17 cellular contexts compared by ENCODE assay signal in the genomic region with DNA sequence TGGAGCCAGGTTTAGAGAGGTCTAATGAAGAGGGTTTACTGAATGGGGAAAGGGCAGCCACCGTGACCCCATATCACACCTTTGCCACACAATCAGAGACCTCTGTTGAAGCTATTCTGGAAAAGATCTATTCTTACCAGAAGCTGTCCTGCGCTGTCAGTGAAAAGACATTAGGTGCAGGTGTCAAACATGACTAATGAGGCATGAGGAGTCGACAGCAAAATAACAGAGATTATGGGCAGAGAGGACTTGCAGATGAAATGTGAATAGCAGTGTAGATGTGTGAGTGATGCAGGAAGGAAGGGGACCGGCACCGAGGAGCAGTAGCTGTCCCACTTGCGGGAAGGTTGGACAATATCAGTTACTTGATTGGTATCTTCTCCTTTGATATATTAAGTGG.
DNase-seq lines count a peak whose midpoint lies in the region; ATAC-seq and TF ChIP-seq lines count a peak whose summit lies in the region.
"Had no signal": no experiment of that assay in that cellular context is flagged by ENCODE, and none has a peak within 500 bp of the region (broad histone marks: within the 10 kb centered on the region; RNA-seq: fewer than 3 reads in every experiment).

No MANE protein-coding gene starts in this region.

- H3K9me2 ChIP-seq in OCI-LY7 (ENCODE audit: insufficient read depth, low read length) (no peaks in the 10 kb centered on the region), neural cell (ENCODE audit: insufficient read depth, low read length) (no peaks in the 10 kb centered on the region)

- H3K27me3 ChIP-seq in neural cell (ENCODE audit: insufficient read depth, low read depth, low read length) = no peaks in the 10 kb centered on the region

- intact Hi-C loops in OCI-LY7 (cut with micrococcal nuclease; ENCODE audit: unreplicated experiment) = no loop called here

- H3K4me3 ChIP-seq in OCI-LY7 (ENCODE audit: low read depth, low read length, poor library complexity, severe bottlenecking) (no peak overlapping the region), neural cell (ENCODE audit: low read length) (peak overlapping the region; percentile 30)
- H3K4me3 ChIP-seq: HAP-1 had no signal

- TF ChIP-seq EP300 in neural cell (conservative IDR thresholded peaks at IDR 0.05; ENCODE audit: poor library complexity, severe bottlenecking) = peak; percentile 97

- no peak overlapping the region for H2AFZ ChIP-seq in OCI-LY7 (ENCODE audit: low read length)
- H2AFZ ChIP-seq in neural cell (ENCODE audit: low read depth, low read length) = no peak overlapping the region

- peaks cover 7% of the 10 kb centered on the region for H3K4me1 ChIP-seq in OCI-LY7 (ENCODE audit: insufficient read depth, low read length, poor library complexity, severe bottlenecking)
- H3K4me1 ChIP-seq: HAP-1 had no signal

- POLR2A ChIA-PET in OCI-LY7 (lab: Charles Lee) = interaction anchor here (0.6 to 1.2 kb wide), 2 partner anchors 121 to 681 kb away, joined by 3 read pairs; no protein-coding TSS in a partner anchor

- no peak for ATAC-seq in HG03565 (IDR thresholded peaks at IDR 0.05; ENCODE audit: unreplicated experiment)

- H3K79me2 ChIP-seq in OCI-LY7 (ENCODE audit: insufficient read depth, low read depth, low read length) = no peaks in the 10 kb centered on the region
- H3K79me2 ChIP-seq in neural cell (replicated peaks; ENCODE audit: insufficient read depth, low read length) = no peaks in the 10 kb centered on the region

- H3F3A ChIP-seq in neural cell (ENCODE audit: insufficient read depth, low read length, poor library complexity, severe bottlenecking) = no peaks in the 10 kb centered on the region

- H3K9me3 ChIP-seq in OCI-LY7 (ENCODE audit: low read length) (no peaks in the 10 kb centered on the region), neural cell (ENCODE audit: low read length) (no peaks in the 10 kb centered on the region)
- H3K9me3 ChIP-seq: HAP-1 had no signal

- CTCF ChIA-PET in OCI-LY7 (lab: Charles Lee; ENCODE audit: unreplicated experiment) = no interaction called here

- no peak overlapping the region for H3K4me2 ChIP-seq in OCI-LY7 (ENCODE audit: low read length)
- H3K4me2 ChIP-seq in neural cell (ENCODE audit: low read length) = peak overlapping the region; percentile 54

- H3K36me3 ChIP-seq in OCI-LY7 (ENCODE audit: insufficient read depth, low read length) (no peaks in the 10 kb centered on the region), neural cell (ENCODE audit: insufficient read depth, low read length) (no peaks in the 10 kb centered on the region)
- H3K36me3 ChIP-seq: HAP-1 had no signal

- TF ChIP-seq RAD21 in neural cell (conservative IDR thresholded peaks at IDR 0.05) = no peak

- no TSS peak for BruUV-seq in OCI-LY7 (replicated peaks; lab: Mats Ljungman, UMichigan)

- H3K27ac ChIP-seq in OCI-LY7 (ENCODE audit: low read depth, low read length, poor library complexity, severe bottlenecking) (no peak overlapping the region), neural cell (ENCODE audit: low read length) (peak overlapping the region; percentile 80)

- no peak for TF ChIP-seq CTCF in OCI-LY7 (conservative IDR thresholded peaks at IDR 0.05; ENCODE audit: low read length)
- TF ChIP-seq CTCF in neural cell (IDR thresholded peaks at IDR 0.05; ENCODE audit: poor library complexity, severe bottlenecking) = no peak

- peak; percentile 18 for DNase-seq in NCI-H82 (lab: John Stamatoyannopoulos, UW)
- no peak for DNase-seq in NCI-H82 treated with DMSO at 0.1 percent for 48 hours (lab: John Stamatoyannopoulos, UW; ENCODE audit: unreplicated experiment)
- DNase-seq in NCI-H2227 treated with DMSO at 0.1 percent for 48 hours (lab: John Stamatoyannopoulos, UW) = peak; percentile 30
- peak; percentile 7 for DNase-seq in OCI-LY7 (ENCODE audit: low spot score)
- DNase-seq in NCI-H187 (lab: John Stamatoyannopoulos, UW) = no peak
- DNase-seq: C1 segment of cervical spinal cord; Calu3; CD4-positive, alpha-beta memory T cell; COR-L47; DMS53; DMS79 treated with DMSO at 0.1 percent for 48 hours; GF-D8; GOT3; HFFc6 had no signal

- peak overlapping the region; percentile 44 for H3K9ac ChIP-seq in neural cell (ENCODE audit: low read length)

- H4K20me1 ChIP-seq in OCI-LY7 (ENCODE audit: insufficient read depth, low read length) = no peaks in the 10 kb centered on the region
- H4K20me1 ChIP-seq in neural cell (ENCODE audit: insufficient read depth) = no peaks in the 10 kb centered on the region

TF ChIP-seq in neural cell, 6 proteins besides CTCF, POLR2A, EP300 and RAD21:
- peak; percentile 16 for TF ChIP-seq SMC3 (conservative IDR thresholded peaks at IDR 0.05; ENCODE audit: poor library complexity)
- TF ChIP-seq MXI1 (conservative IDR thresholded peaks at IDR 0.05; ENCODE audit: poor library complexity, severe bottlenecking) = no peak
- TF ChIP-seq POLR2AphosphoS5 (IDR thresholded peaks at IDR 0.05) = peak; percentile 93
- TF ChIP-seq TAF1 (IDR thresholded peaks at IDR 0.05; ENCODE audit: low read depth) = no peak
- TF ChIP-seq EZH2 (IDR thresholded peaks at IDR 0.05; ENCODE audit: borderline replicate concordance, insufficient read depth, low read length, poor library complexity, severe bottlenecking) = no peak
- TF ChIP-seq, protein P1, sequence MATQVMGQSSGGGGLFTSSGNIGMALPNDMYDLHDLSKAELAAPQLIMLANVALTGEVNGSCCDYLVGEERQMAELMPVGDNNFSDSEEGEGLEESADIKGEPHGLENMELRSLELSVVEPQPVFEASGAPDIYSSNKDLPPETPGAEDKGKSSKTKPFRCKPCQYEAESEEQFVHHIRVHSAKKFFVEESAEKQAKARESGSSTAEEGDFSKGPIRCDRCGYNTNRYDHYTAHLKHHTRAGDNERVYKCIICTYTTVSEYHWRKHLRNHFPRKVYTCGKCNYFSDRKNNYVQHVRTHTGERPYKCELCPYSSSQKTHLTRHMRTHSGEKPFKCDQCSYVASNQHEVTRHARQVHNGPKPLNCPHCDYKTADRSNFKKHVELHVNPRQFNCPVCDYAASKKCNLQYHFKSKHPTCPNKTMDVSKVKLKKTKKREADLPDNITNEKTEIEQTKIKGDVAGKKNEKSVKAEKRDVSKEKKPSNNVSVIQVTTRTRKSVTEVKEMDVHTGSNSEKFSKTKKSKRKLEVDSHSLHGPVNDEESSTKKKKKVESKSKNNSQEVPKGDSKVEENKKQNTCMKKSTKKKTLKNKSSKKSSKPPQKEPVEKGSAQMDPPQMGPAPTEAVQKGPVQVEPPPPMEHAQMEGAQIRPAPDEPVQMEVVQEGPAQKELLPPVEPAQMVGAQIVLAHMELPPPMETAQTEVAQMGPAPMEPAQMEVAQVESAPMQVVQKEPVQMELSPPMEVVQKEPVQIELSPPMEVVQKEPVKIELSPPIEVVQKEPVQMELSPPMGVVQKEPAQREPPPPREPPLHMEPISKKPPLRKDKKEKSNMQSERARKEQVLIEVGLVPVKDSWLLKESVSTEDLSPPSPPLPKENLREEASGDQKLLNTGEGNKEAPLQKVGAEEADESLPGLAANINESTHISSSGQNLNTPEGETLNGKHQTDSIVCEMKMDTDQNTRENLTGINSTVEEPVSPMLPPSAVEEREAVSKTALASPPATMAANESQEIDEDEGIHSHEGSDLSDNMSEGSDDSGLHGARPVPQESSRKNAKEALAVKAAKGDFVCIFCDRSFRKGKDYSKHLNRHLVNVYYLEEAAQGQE (IDR thresholded peaks at IDR 0.05; ENCODE audit: borderline replicate concordance) = no peak

Comparison
In these comparisons a context has a peak if more than half of its experiments do, and no peak if none do; other contexts are left out.
1. DNase-seq: peak in NCI-H82 (single experiment), NCI-H2227 treated with DMSO at 0.1 percent for 48 hours (single experiment) and OCI-LY7 (single experiment); none in NCI-H82 treated with DMSO at 0.1 percent for 48 hours (single experiment) and NCI-H187 (0 of 2).